9 cellular contexts compared by ENCODE assay signal in genomic region chr19:3357731-3358391, GRCh38. TPM values are rescaled to one million over a fixed set of nuclear protein-coding genes. Genes with fewer than 3 reads are reported as not detected.
A peak's percentile ranks its signal among the peaks of the same experiment; 100 is the strongest.
DNase-seq lines count a peak whose midpoint lies in the region; ATAC-seq, FAIRE-seq and TF ChIP-seq lines count a peak whose summit lies in the region.
"Had no signal": no experiment of that assay in that cellular context is flagged by ENCODE, and none has a peak within 500 bp of the region (broad histone marks: within the 10 kb centered on the region; RNA-seq: fewer than 3 reads in every experiment).

No MANE protein-coding gene starts in this region.

- H3K9ac ChIP-seq in DND-41 (ENCODE audit: low read depth, low read length) (peak overlapping the region; percentile 95; the same call in 1 of the 2 replicates), endodermal cell (ENCODE audit: extremely low read depth, low read length, poor library complexity, severe bottlenecking) (no peak overlapping the region)

- no peak overlapping the region for H3K27ac Mint-ChIP-seq in endodermal cell

- peaks cover 21% of the 10 kb centered on the region for H4K20me1 ChIP-seq in DND-41 (ENCODE audit: insufficient read depth, low read length)

- 0 to 11% methylated on average over 3 to 14 of the region's 19 CpGs for WGBS in endodermal cell (ENCODE audit: insufficient coverage in 1 of 2, insufficient read length in 1 of 2), 2 experiments

- H3K4me1 Mint-ChIP-seq in endodermal cell: peaks cover 8% of the 10 kb centered on the region

- H3K4me1 ChIP-seq in DND-41 (ENCODE audit: insufficient read depth, low read length) (peaks cover 36% of the 10 kb centered on the region), RWPE2 (ENCODE audit: insufficient read depth, poor library complexity, severe bottlenecking) (no peaks in the 10 kb centered on the region), endodermal cell (ENCODE audit: control insufficient read depth, insufficient read depth, low read length) (no peaks in the 10 kb centered on the region), gastrocnemius medialis (peaks cover 15 to 17% of the 10 kb centered on the region in 2 donors)

- H3K27ac ChIP-seq in DND-41 (ENCODE audit: low read length) (peak overlapping the region; percentile 22; the same call in 1 of the 2 replicates), RWPE2 (ENCODE audit: poor library complexity, severe bottlenecking) (no peak overlapping the region), endodermal cell (ENCODE audit: low read depth, low read length) (no peak overlapping the region), gastrocnemius medialis (peak overlapping the region; percentile 75 to 98 (median 78))

- peaks cover 32% of the 10 kb centered on the region for H3K79me2 ChIP-seq in DND-41 (ENCODE audit: insufficient read depth, low read length)

- peaks cover 5% of the 10 kb centered on the region for H3K9me3 Mint-ChIP-seq in endodermal cell

- H3K27me3 Mint-ChIP-seq in endodermal cell (ENCODE audit: insufficient read depth): peaks cover 83% of the 10 kb centered on the region

- FAIRE-seq in H54 (lab: Jason Lieb, UNC): no peak

- in situ Hi-C loops in gastrocnemius medialis (cut with MboI; ENCODE audit: low sequenced_read_pairs in 4 of 4): no loop called here

- intact Hi-C loops in gastrocnemius medialis (cut with DNase I; ENCODE audit: low total_unique reads): loop anchor here (2.0 kb wide), 2 partner anchors 21 to 71 kb away; no protein-coding TSS in a partner anchor

- DNase-seq in DND-41: no peak
- no peak for DNase-seq in RWPE2 (ENCODE audit: low spot score)
- peak; percentile 78 for DNase-seq in endodermal cell
- no peak for DNase-seq in gastrocnemius medialis
- no peak for DNase-seq in H54 (ENCODE audit: insufficient read length, low spot score)
- DNase-seq in Kasumi-1 (lab: John Stamatoyannopoulos, UW): no peak
- DNase-seq in CD1c-positive myeloid dendritic cell (ENCODE audit: extremely low spot score): no peak
- no peak for DNase-seq in stimulated activated CD4-positive, alpha-beta T cell treated with anti-CD3 and anti-CD28 coated beads, Interleukin-1b, Interleukin-23, amount 100 ng/mL, for 48 hours
- DNase-seq: occipital lobe had no signal

- TF ChIP-seq CTCF in DND-41 (IDR thresholded peaks at IDR 0.05; ENCODE audit: borderline replicate concordance, extremely low read depth, low read length, poor library complexity, severe bottlenecking) (no peak), RWPE2 (IDR thresholded peaks at IDR 0.05; ENCODE audit: poor library complexity, severe bottlenecking) (no peak), endodermal cell (conservative IDR thresholded peaks at IDR 0.05) (no peak), gastrocnemius medialis (IDR thresholded peaks at IDR 0.05 in 4 of 5, conservative IDR thresholded peaks at IDR 0.05 in 1 of 5) (no peak)

- H3K36me3 Mint-ChIP-seq in endodermal cell (ENCODE audit: low read depth): no peaks in the 10 kb centered on the region

- peaks cover 10% of the 10 kb centered on the region for H3K27me3 ChIP-seq in DND-41 (ENCODE audit: insufficient read depth, low read length, poor library complexity)
- no peaks in the 10 kb centered on the region for H3K27me3 ChIP-seq in RWPE2 (ENCODE audit: insufficient read depth, poor library complexity, severe bottlenecking)
- H3K27me3 ChIP-seq in endodermal cell (ENCODE audit: control insufficient read depth, insufficient read depth, low read length, poor library complexity, severe bottlenecking): peaks cover 88% of the 10 kb centered on the region
- H3K27me3 ChIP-seq in gastrocnemius medialis: no peaks in the 10 kb centered on the region

- H3K4me3 ChIP-seq in DND-41 (ENCODE audit: low read depth in 1 of 2, low read length in 2 of 2): peak overlapping the region in 1 of 2 experiments; percentile 95; a peak in 2 of 4 replicates
- peak overlapping the region; percentile 72 for H3K4me3 ChIP-seq in RWPE2 (ENCODE audit: severe bottlenecking)
- H3K4me3 ChIP-seq in endodermal cell (ENCODE audit: low read length): no peak overlapping the region
- H3K4me3 ChIP-seq in gastrocnemius medialis: peak overlapping the region; percentile 62 to 90 (median 62)

- no peaks in the 10 kb centered on the region for H3K9me3 ChIP-seq in DND-41 (ENCODE audit: insufficient read depth, low read length, severe bottlenecking)
- no peaks in the 10 kb centered on the region for H3K9me3 ChIP-seq in RWPE2 (ENCODE audit: severe bottlenecking)
- H3K9me3 ChIP-seq in endodermal cell (ENCODE audit: control insufficient read depth, low read length): no peaks in the 10 kb centered on the region
- H3K9me3 ChIP-seq in gastrocnemius medialis: no peaks in the 10 kb centered on the region

- 0 out of 3 replicates have a peak, but pooled peaks have one; percentile 21 for ATAC-seq in DND-41 (ENCODE audit: insufficient read depth, low read depth)
- ATAC-seq in RWPE2 (ENCODE audit: low read depth): 0 out of 3 replicates have a peak, but pooled peaks have one; percentile 31
- ATAC-seq in gastrocnemius medialis: no peak

- H3K36me3 ChIP-seq in DND-41 (ENCODE audit: insufficient read depth, low read length): no peaks in the 10 kb centered on the region
- no peaks in the 10 kb centered on the region for H3K36me3 ChIP-seq in RWPE2 (ENCODE audit: low read depth)
- no peaks in the 10 kb centered on the region for H3K36me3 ChIP-seq in endodermal cell (ENCODE audit: control insufficient read depth, insufficient read depth, low read length)
- H3K36me3 ChIP-seq in gastrocnemius medialis: no peaks in the 10 kb centered on the region

- TF ChIP-seq POLR2A in gastrocnemius medialis (IDR thresholded peaks at IDR 0.05): no peak
- no peak for TF ChIP-seq POLR2A in H54 (IDR thresholded peaks at IDR 0.05; ENCODE audit: low read depth, low read length)

- peak overlapping the region; percentile 48 for H3K4me3 Mint-ChIP-seq in endodermal cell

- no peak overlapping the region; the same call in 1 of the 2 replicates for H2AFZ ChIP-seq in DND-41 (ENCODE audit: low read depth, low read length)

- peak overlapping the region; percentile 100 for H3K4me2 ChIP-seq in DND-41 (ENCODE audit: insufficient read depth, low read length)

RNA-seq across cellular contexts. Expression of gene NFIC, which starts 8.5 kb away (rescaled TPM):
- 1 to 10 TPM; 5.2 to 6.6 TPM for total RNA-seq in endodermal cell
- polyA plus RNA-seq in endodermal cell (2013, experiment 1 of 2): 4.0 TPM
- 3.7 TPM for polyA plus RNA-seq in endodermal cell (2013, experiment 2 of 2)
- 100 to 1,000 TPM in 3 of 4 donors, 10 to 100 TPM in 1; 90.2 to 403 (median 348) TPM for total RNA-seq in gastrocnemius medialis

Comparison
In these comparisons a context has a peak if more than half of its experiments do, and no peak if none do; other contexts are left out.
1. ATAC-seq: peak in DND-41 (single experiment) and RWPE2 (single experiment); none in gastrocnemius medialis (0 of 2).
2. H3K27ac ChIP-seq: peak in DND-41 (single experiment) and gastrocnemius medialis (4 of 4); none in RWPE2 (single experiment) and endodermal cell (single experiment).
3. RNA of gene NFIC, which starts 8.5 kb away (total RNA-seq): 90.2 to 403 TPM in gastrocnemius medialis; 5.2 to 6.6 TPM in endodermal cell; every median in the first group is over 10 times any median in the second.